In the genomic region with DNA sequence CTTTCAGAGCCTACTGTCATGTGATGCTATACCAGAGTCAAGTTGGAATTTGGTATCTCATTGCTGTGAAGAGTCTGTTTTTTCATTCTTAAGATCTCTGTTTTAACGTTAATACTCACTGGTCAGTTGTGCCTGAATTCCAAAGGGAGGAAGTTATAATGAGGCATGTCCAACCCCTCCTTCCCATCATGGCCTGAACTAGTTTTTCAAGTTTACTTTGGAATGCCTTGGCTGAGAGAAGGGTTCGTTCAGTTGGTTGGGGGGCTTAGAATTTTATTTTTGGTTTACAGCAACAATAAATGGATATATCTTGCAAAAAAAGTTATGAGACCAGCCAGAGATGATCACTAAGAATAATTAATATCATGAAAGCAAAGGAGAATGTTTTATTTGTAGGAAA, we compare ENCODE assay signal across 1 cellular context.
TF ChIP-seq lines count a peak whose summit lies in the region.

No MANE protein-coding gene starts in this region.

TF ChIP-seq in GM23338, 12 proteins besides CTCF, POLR2A, EP300 and RAD21 (continued from another document):
- TF ChIP-seq EZH2phosphoT487 (IDR thresholded peaks at IDR 0.05; ENCODE audit: unreplicated experiment): no peak
- no peak for TF ChIP-seq EZH2 (IDR thresholded peaks at IDR 0.05; ENCODE audit: low read depth, unreplicated experiment)
- no peak for TF ChIP-seq ZNF114 (CRISPR knock-in tag; IDR thresholded peaks at IDR 0.05)
- no peak for TF ChIP-seq POLR2AphosphoS5 (IDR thresholded peaks at IDR 0.05; ENCODE audit: low read depth)
TF ChIP-seq in GM23338: peak in this region for 0.
